In the genomic region with DNA sequence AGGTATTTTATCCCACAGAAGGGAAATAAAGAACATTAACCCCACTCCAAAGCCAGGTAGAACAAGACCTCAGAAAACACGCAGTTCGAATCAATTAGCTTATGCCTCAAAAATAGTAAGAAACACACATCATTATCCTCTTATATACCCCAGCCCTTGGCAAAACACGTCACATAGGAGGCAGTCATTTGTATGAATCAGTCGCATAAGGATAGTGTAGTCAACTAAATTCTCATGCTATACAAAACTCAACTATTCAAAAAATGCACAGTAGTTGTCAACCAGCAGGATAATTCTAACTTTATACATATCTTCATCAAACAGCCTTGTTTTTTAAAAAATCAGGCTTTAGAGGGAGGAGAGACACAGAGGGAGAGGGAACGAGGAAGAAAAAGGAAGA, we compare ENCODE assay signal across 19 cellular contexts.
DNase-seq lines count a peak whose midpoint lies in the region; ATAC-seq and TF ChIP-seq lines count a peak whose summit lies in the region.
"Had no signal": no experiment of that assay in that cellular context is flagged by ENCODE, and none has a peak within 500 bp of the region (broad histone marks: within the 10 kb centered on the region; RNA-seq: fewer than 3 reads in every experiment).

No MANE protein-coding gene starts in this region.

- H2AFZ ChIP-seq in IMR-90 (replicated peaks; ENCODE audit: low read length, poor library complexity) (no peak overlapping the region), osteoblast (ENCODE audit: low read length) (no peak overlapping the region), neural progenitor cell (replicated peaks) (no peak overlapping the region)

- no TSS peak for BruUV-seq in IMR-90 (replicated peaks; lab: Mats Ljungman, UMichigan)

- H3K4me3 ChIP-seq in IMR-90 (ENCODE audit: insufficient read depth, low read depth, low read length) (no peak overlapping the region), osteoblast (ENCODE audit: insufficient read depth, low read length) (no peak overlapping the region), neural progenitor cell (no peak overlapping the region), testis (no peak overlapping the region)
- H3K4me3 ChIP-seq: GM12878, HAP-1, SJSA1 had no signal

- no peak for TF ChIP-seq POLR2A in IMR-90 (IDR thresholded peaks at IDR 0.05; ENCODE audit: low read depth, low read length)
- no peak for TF ChIP-seq POLR2A in testis (IDR thresholded peaks at IDR 0.05)

- POLR2A ChIA-PET in CD4-positive, alpha-beta T cell (lab: Charles Lee) = no interaction called here
- POLR2A ChIA-PET in IMR-90 (lab: Charles Lee; ENCODE audit: unreplicated experiment) = no interaction called here

- H2BK120ac ChIP-seq in IMR-90 (ENCODE audit: low read depth, low read length) = no peak overlapping the region

- ATAC-seq in CD4-positive, alpha-beta T cell (ENCODE audit: poor library complexity) = no peak
- no peak for ATAC-seq in IMR-90 (ENCODE audit: low read depth)
- ATAC-seq: GM12878 had no signal

- peaks cover 12 to 16% of the 10 kb centered on the region in 2 experiments for H3K79me1 ChIP-seq in IMR-90 (ENCODE audit: low read depth in 1 of 2, low read length in 2 of 2)

- no peak overlapping the region for H4K91ac ChIP-seq in IMR-90 (ENCODE audit: insufficient read depth, low read depth, low read length)

- H3K18ac ChIP-seq in IMR-90 (ENCODE audit: low read depth, low read length) = no peak overlapping the region

- peaks cover 6% of the 10 kb centered on the region; the same call in 1 of the 2 replicates for H3K9me1 ChIP-seq in IMR-90 (ENCODE audit: insufficient read depth, low read length)

- H3K36me3 ChIP-seq in IMR-90 (ENCODE audit: control insufficient read depth, insufficient read depth, low read length) = no peaks in the 10 kb centered on the region
- H3K36me3 ChIP-seq in osteoblast (ENCODE audit: insufficient read depth, low read length) = no peaks in the 10 kb centered on the region
- H3K36me3 ChIP-seq in neural progenitor cell = no peaks in the 10 kb centered on the region
- no peaks in the 10 kb centered on the region for H3K36me3 ChIP-seq in testis (ENCODE audit: low read depth, missing control alignments)
- H3K36me3 ChIP-seq: BE2C, HAP-1, SJSA1 had no signal

- no peak overlapping the region for H2BK15ac ChIP-seq in IMR-90 (ENCODE audit: low read depth, low read length)

- intact Hi-C loops in CD4-positive, alpha-beta T cell (cut with DNase I, micrococcal nuclease) = no loop called here
- intact Hi-C loops in IMR-90 (cut with micrococcal nuclease) (no loop called here), testis (cut with DNase I; ENCODE audit: low total_unique reads) (no loop called here)

- H3K79me2 ChIP-seq in osteoblast (ENCODE audit: insufficient read depth, low read length) = peaks cover 26% of the 10 kb centered on the region
- peaks cover 36% of the 10 kb centered on the region for H3K79me2 ChIP-seq in neural progenitor cell (ENCODE audit: low read depth)

- H4K20me1 ChIP-seq in IMR-90 (ENCODE audit: insufficient read depth, low read length) = no peaks in the 10 kb centered on the region
- H4K20me1 ChIP-seq in osteoblast (ENCODE audit: insufficient read depth, low read length) = no peaks in the 10 kb centered on the region
- H4K20me1 ChIP-seq in neural progenitor cell (ENCODE audit: low read depth) = no peaks in the 10 kb centered on the region

- peak overlapping the region; percentile 23 for H2BK5ac ChIP-seq in IMR-90 (ENCODE audit: low read depth, low read length, poor library complexity, severe bottlenecking)

- H3K4me3 Mint-ChIP-seq in CD4-positive, alpha-beta T cell = no peak overlapping the region
- no peak overlapping the region for H3K4me3 Mint-ChIP-seq in neural progenitor cell
- no peak overlapping the region for H3K4me3 Mint-ChIP-seq in immature natural killer cell
- H3K4me3 Mint-ChIP-seq: CD8-positive, alpha-beta memory T cell had no signal

- H2BK20ac ChIP-seq in IMR-90 (ENCODE audit: low read depth, low read length) = no peak overlapping the region

- WGBS in IMR-90 (ENCODE audit: extremely low coverage in 2 of 2, insufficient read length in 1 of 2), 2 experiments = 100% methylated on average over 2 of the region's 5 CpGs; no CpG with 5 or more reads in 1 of the 2 experiments
- 91 to 92% methylated on average over 5 of the region's 5 CpGs for WGBS in testis, 2 donors

- H3K27ac Mint-ChIP-seq in CD4-positive, alpha-beta T cell = peak overlapping the region; percentile 8
- H3K27ac Mint-ChIP-seq in neural progenitor cell = no peak overlapping the region
- H3K27ac Mint-ChIP-seq in immature natural killer cell = no peak overlapping the region
- H3K27ac Mint-ChIP-seq: CD8-positive, alpha-beta memory T cell had no signal

- no peak overlapping the region for H3K56ac ChIP-seq in IMR-90 (ENCODE audit: extremely low read depth, insufficient read depth, low read length)

- H3K27me3 Mint-ChIP-seq in CD4-positive, alpha-beta T cell = no peaks in the 10 kb centered on the region
- H3K27me3 Mint-ChIP-seq in neural progenitor cell (ENCODE audit: insufficient read depth, low read depth) = no peaks in the 10 kb centered on the region
- peaks cover 1 to 4% (median 4%) of the 10 kb centered on the region in 3 donors for H3K27me3 Mint-ChIP-seq in immature natural killer cell (ENCODE audit: low read depth in 3 of 3)
- H3K27me3 Mint-ChIP-seq: CD8-positive, alpha-beta memory T cell had no signal

- DNase-seq in CD4-positive, alpha-beta T cell = no peak
- DNase-seq in IMR-90 (peak; percentile 58), amniotic stem cell (lab: John Stamatoyannopoulos, UW) (peak; percentile 46), osteoblast (ENCODE audit: insufficient read length, low spot score, missing footprints) (no peak), neural progenitor cell (ENCODE audit: low spot score) (no peak), immature natural killer cell (no peak), SW 1271 (lab: John Stamatoyannopoulos, UW) (no peak), testis (no peak)
- DNase-seq: BE2C; CD8-positive, alpha-beta memory T cell; DMS79; GDM1; NCI-H1048; NCI-H1436 treated with DMSO at 0.1 percent for 48 hours; NCI-H2081; NCI-H748 treated with DMSO at 0.1 percent for 48 hours had no signal

- H3K4ac ChIP-seq in IMR-90 (ENCODE audit: low read depth, low read length) = no peak overlapping the region; the same call in 1 of the 2 replicates

- no peak overlapping the region for H3K23ac ChIP-seq in IMR-90 (ENCODE audit: low read depth, low read length)

- H3F3A ChIP-seq in neural progenitor cell (ENCODE audit: low read depth) = no peaks in the 10 kb centered on the region

- no peak overlapping the region for H3K27ac ChIP-seq in CD4-positive, alpha-beta T cell (ENCODE audit: low read depth, low read length)
- H3K27ac ChIP-seq in IMR-90 (ENCODE audit: insufficient read depth, low read length) = no peak overlapping the region
- H3K27ac ChIP-seq in osteoblast (ENCODE audit: low read depth, low read length) = peak overlapping the region; percentile 36
- H3K27ac ChIP-seq in neural progenitor cell = no peak overlapping the region
- H3K27ac ChIP-seq in testis = no peak overlapping the region
- H3K27ac ChIP-seq: SJSA1 had no signal

- no peak for TF ChIP-seq CTCF in CD4-positive, alpha-beta T cell (IDR thresholded peaks at IDR 0.05)
- no peak for TF ChIP-seq CTCF in IMR-90 (conservative IDR thresholded peaks at IDR 0.05; ENCODE audit: low read depth, low read length)
- TF ChIP-seq CTCF in osteoblast (IDR thresholded peaks at IDR 0.05; ENCODE audit: extremely low read depth, low read depth, low read length) = no peak
- no peak for TF ChIP-seq CTCF in neural progenitor cell (IDR thresholded peaks at IDR 0.05)
- no peak for TF ChIP-seq CTCF in testis (IDR thresholded peaks at IDR 0.05)

- H4K8ac ChIP-seq in IMR-90 (ENCODE audit: low read depth in 2 of 2, low read length in 2 of 2) = no peak overlapping the region

- CTCF ChIA-PET in CD4-positive, alpha-beta T cell (lab: Charles Lee) = no interaction called here
- CTCF ChIA-PET in IMR-90 (lab: Yijun Ruan, JAX) = interaction anchor here (0.5 kb wide), 1 partner anchor 1571 kb away, joined by 5 read pairs; no protein-coding TSS in a partner anchor

- H3K9me3 ChIP-seq in CD4-positive, alpha-beta T cell (ENCODE audit: control insufficient read depth, low read length) = no peaks in the 10 kb centered on the region
- H3K9me3 ChIP-seq in IMR-90 (ENCODE audit: control insufficient read depth, insufficient read depth, low read length) = no peaks in the 10 kb centered on the region
- H3K9me3 ChIP-seq in osteoblast (ENCODE audit: low read depth, low read length) = no peaks in the 10 kb centered on the region
- no peaks in the 10 kb centered on the region for H3K9me3 ChIP-seq in neural progenitor cell (ENCODE audit: low read depth)
- H3K9me3 ChIP-seq in testis = no peaks in the 10 kb centered on the region
- H3K9me3 ChIP-seq: BE2C, HAP-1, SJSA1 had no signal

- H3K4me2 ChIP-seq in IMR-90 (ENCODE audit: low read depth, low read length) (no peak overlapping the region), osteoblast (ENCODE audit: insufficient read depth, low read length) (no peak overlapping the region), neural progenitor cell (no peak overlapping the region)

- no peak overlapping the region for H3K14ac ChIP-seq in IMR-90 (replicated peaks; ENCODE audit: low read depth, low read length)

- H4K5ac ChIP-seq in IMR-90 (ENCODE audit: low read depth, low read length) = no peak overlapping the region

- H3K36me3 Mint-ChIP-seq in CD4-positive, alpha-beta T cell (ENCODE audit: low read depth) = peaks cover 55% of the 10 kb centered on the region
- H3K36me3 Mint-ChIP-seq in neural progenitor cell (peaks cover 3% of the 10 kb centered on the region), immature natural killer cell (peaks cover 3% of the 10 kb centered on the region in 3 donors)

- H2AK5ac ChIP-seq in IMR-90 (ENCODE audit: low read depth, low read length) = no peak overlapping the region

- no peak for TF ChIP-seq RAD21 in IMR-90 (IDR thresholded peaks at IDR 0.05; ENCODE audit: low read length)

- H3K9me3 Mint-ChIP-seq in CD4-positive, alpha-beta T cell = no peaks in the 10 kb centered on the region
- no peaks in the 10 kb centered on the region for H3K9me3 Mint-ChIP-seq in neural progenitor cell
- no peaks in the 10 kb centered on the region for H3K9me3 Mint-ChIP-seq in immature natural killer cell
- H3K9me3 Mint-ChIP-seq: CD8-positive, alpha-beta memory T cell had no signal

- H3K4me1 ChIP-seq in IMR-90 (ENCODE audit: control insufficient read depth, insufficient read depth, low read length) = peaks cover 3% of the 10 kb centered on the region; the same call in 1 of the 2 replicates
- H3K4me1 ChIP-seq in osteoblast (ENCODE audit: insufficient read depth, low read length) = peaks cover 4% of the 10 kb centered on the region
- H3K4me1 ChIP-seq in neural progenitor cell = peaks cover 4% of the 10 kb centered on the region
- H3K4me1 ChIP-seq in testis = no peaks in the 10 kb centered on the region
- H3K4me1 ChIP-seq: BE2C, HAP-1, SJSA1 had no signal

- in situ Hi-C loops in IMR-90 (cut with MboI; ENCODE audit: low sequenced_read_pairs) = no loop called here

- H3K9ac ChIP-seq in IMR-90 (ENCODE audit: low read depth, low read length) = no peak overlapping the region
- no peak overlapping the region for H3K9ac ChIP-seq in neural progenitor cell

- dilution Hi-C loops in IMR-90 (cut with HindIII; ENCODE audit: low sequenced_read_pairs, unreplicated experiment) = no loop called here

- no peaks in the 10 kb centered on the region for H3K27me3 ChIP-seq in CD4-positive, alpha-beta T cell (ENCODE audit: control insufficient read depth, insufficient read depth, low read length)
- H3K27me3 ChIP-seq in IMR-90 (ENCODE audit: control insufficient read depth, insufficient read depth, low read length) (no peaks in the 10 kb centered on the region), osteoblast (ENCODE audit: insufficient read depth, low read length) (no peaks in the 10 kb centered on the region), neural progenitor cell (no peaks in the 10 kb centered on the region), testis (no peaks in the 10 kb centered on the region)
- H3K27me3 ChIP-seq: BE2C, SJSA1 had no signal

- peaks cover 74% of the 10 kb centered on the region for H3K4me1 Mint-ChIP-seq in CD4-positive, alpha-beta T cell (ENCODE audit: low read depth)
- H3K4me1 Mint-ChIP-seq in neural progenitor cell = no peaks in the 10 kb centered on the region
- H3K4me1 Mint-ChIP-seq in immature natural killer cell = no peaks in the 10 kb centered on the region

- no peak overlapping the region for H2AK9ac ChIP-seq in IMR-90 (replicated peaks; ENCODE audit: low read depth, low read length, poor library complexity)

Comparison
In these comparisons a context has a peak if more than half of its experiments do, and no peak if none do; other contexts are left out.
1. DNase-seq: peak in IMR-90 (single experiment) and amniotic stem cell (single experiment); none in CD4-positive, alpha-beta T cell (0 of 10), osteoblast (single experiment), neural progenitor cell (single experiment), immature natural killer cell (0 of 3), SW 1271 (0 of 2) and testis (single experiment).